In genomic region chr12:47715393-47715876, GRCh38 we compare ENCODE assay signal across 1 cellular context.
A peak's percentile ranks its signal among the peaks of the same experiment; 100 is the strongest.
TF ChIP-seq lines count a peak whose summit lies in the region.

No MANE protein-coding gene starts in this region.

TF ChIP-seq in IMR-90, 13 proteins besides CTCF, POLR2A, EP300 and RAD21:
- TF ChIP-seq ELK1 (IDR thresholded peaks at IDR 0.05; ENCODE audit: borderline replicate concordance, low read depth, low read length) (no peak), SMC3 (IDR thresholded peaks at IDR 0.05; ENCODE audit: low read depth, low read length) (peak; percentile 86)
TF ChIP-seq in IMR-90: peak in this region for 1.
